Comparison of ENCODE assay signal across 1 cellular context in the genomic region with DNA sequence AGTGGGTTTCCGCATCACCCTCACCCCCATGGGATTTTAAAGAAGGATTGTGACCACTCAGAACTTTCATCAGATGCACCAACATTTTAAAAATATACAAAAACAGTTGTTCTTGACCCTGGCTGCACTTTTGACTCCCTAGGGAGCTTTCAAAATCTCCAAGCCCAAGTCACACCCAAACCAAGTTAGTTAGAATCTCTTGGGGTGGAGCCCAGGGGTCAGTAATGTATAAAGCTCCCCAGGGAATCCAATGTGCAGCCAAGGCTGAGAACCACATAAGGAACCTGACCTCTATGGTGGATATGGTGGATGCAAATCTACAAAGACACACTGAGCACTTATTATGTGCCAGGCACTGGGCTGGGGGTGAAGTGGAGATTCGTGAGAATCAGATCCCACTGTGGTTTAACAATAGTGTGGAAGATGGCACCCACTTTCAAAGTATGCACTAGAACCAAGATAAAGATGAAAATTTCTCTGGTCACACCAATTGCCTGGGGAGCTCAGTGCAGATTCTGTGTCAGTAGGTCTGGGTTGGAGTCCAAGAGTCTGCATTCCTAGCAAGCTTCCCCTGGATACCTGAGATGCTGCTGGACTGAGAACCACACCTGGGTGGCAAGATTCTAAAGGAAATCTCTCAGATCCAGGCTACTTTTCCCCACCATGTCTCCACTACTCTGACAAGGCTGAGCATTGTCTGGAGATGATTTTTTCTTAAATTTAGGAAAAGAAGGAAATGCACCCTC.
TF ChIP-seq lines count a peak whose summit lies in the region.

No MANE protein-coding gene starts in this region.

TF ChIP-seq in GM23338, 12 proteins besides CTCF, POLR2A, EP300 and RAD21 (continued from another document):
- TF ChIP-seq EZH2 (IDR thresholded peaks at IDR 0.05; ENCODE audit: low read depth, unreplicated experiment) = no peak
